In genomic region chr17:58324409-58325288, GRCh38 we compare ENCODE assay signal across 8 cellular contexts. TPM values are rescaled to one million over a fixed set of nuclear protein-coding genes. Genes with fewer than 3 reads are reported as not detected.
A peak's percentile ranks its signal among the peaks of the same experiment; 100 is the strongest.
DNase-seq lines count a peak whose midpoint lies in the region; ATAC-seq and TF ChIP-seq lines count a peak whose summit lies in the region.

No MANE protein-coding gene starts in this region.

- no peak; the same call in 1 of the 2 replicates for TF ChIP-seq CTCF in C4-2B (conservative IDR thresholded peaks at IDR 0.05)
- TF ChIP-seq CTCF in MM.1S (IDR thresholded peaks at IDR 0.05; ENCODE audit: low read length): no peak
- no peak for TF ChIP-seq CTCF in brain (conservative IDR thresholded peaks at IDR 0.05)
- TF ChIP-seq CTCF in testis (IDR thresholded peaks at IDR 0.05): no peak

- no peaks in the 10 kb centered on the region for H3K9me3 Mint-ChIP-seq in brain

- H3K27me3 ChIP-seq in MM.1S (replicated peaks; ENCODE audit: insufficient read depth, low read length) (0 out of 2 replicates have a peak, but pooled peaks cover 7% of the 10 kb centered on the region), testis (no peaks in the 10 kb centered on the region)

- peaks cover 14% of the 10 kb centered on the region for H3K36me3 Mint-ChIP-seq in brain

- H3K36me3 ChIP-seq in MM.1S (replicated peaks; ENCODE audit: insufficient read depth, low read length) (no peaks in the 10 kb centered on the region), testis (ENCODE audit: low read depth, missing control alignments) (no peaks in the 10 kb centered on the region)

- no peaks in the 10 kb centered on the region for H3K79me2 ChIP-seq in MM.1S (ENCODE audit: low read length)

- H4K20me1 ChIP-seq in MM.1S (ENCODE audit: insufficient read depth, low read length): no peaks in the 10 kb centered on the region

- peak overlapping the region in 4 of 5 experiments; percentile 21 to 96 (median 90) for H3K27ac Mint-ChIP-seq in brain

- H3K4me1 ChIP-seq in MM.1S (ENCODE audit: low read length) (peaks cover 23% of the 10 kb centered on the region), testis (peaks cover 8% of the 10 kb centered on the region)

- H3K4me3 ChIP-seq in MM.1S (ENCODE audit: low read length) (peak overlapping the region; percentile 25; the same call in 1 of the 2 replicates), testis (peak overlapping the region; percentile 46 to 65)

- H3K9me3 ChIP-seq in MM.1S (replicated peaks; ENCODE audit: insufficient read depth, low read length) (no peaks in the 10 kb centered on the region), testis (no peaks in the 10 kb centered on the region)

- H3K27me3 Mint-ChIP-seq in brain: peaks cover 7% of the 10 kb centered on the region

- DNase-seq in MM.1S: no peak
- DNase-seq in left kidney (ENCODE audit: low read depth, low spot score): peak; percentile 90
- DNase-seq in testis: no peak
- DNase-seq in dermis blood vessel endothelial cell: no peak
- no peak for DNase-seq in stimulated activated CD4-positive, alpha-beta T cell treated with anti-CD3 and anti-CD28 coated beads, Interleukin-4, amount 100 ng/mL, for 24 hours

- intact Hi-C loops in testis (cut with DNase I; ENCODE audit: low total_unique reads): no loop called here

- 5 to 11% methylated on average over 8 to 58 of the region's 66 CpGs for WGBS in testis, 2 donors

- H2AFZ ChIP-seq in MM.1S (ENCODE audit: low read length): no peak overlapping the region

- peak overlapping the region; percentile 79 to 85 (median 85) for H3K4me3 Mint-ChIP-seq in brain

- peak overlapping the region; percentile 37; the same call in 1 of the 2 replicates for H3K9ac ChIP-seq in MM.1S (ENCODE audit: low read length)

- H3K9me2 ChIP-seq in MM.1S (replicated peaks; ENCODE audit: insufficient read depth, low read length): no peaks in the 10 kb centered on the region

- peaks cover 58% of the 10 kb centered on the region for H3K4me1 Mint-ChIP-seq in brain

- peak overlapping the region; percentile 43; the same call in 1 of the 2 replicates for H3K4me2 ChIP-seq in MM.1S (ENCODE audit: low read depth, low read length)

- no peak for TF ChIP-seq POLR2A in testis (IDR thresholded peaks at IDR 0.05)

- H3F3A ChIP-seq in MM.1S (ENCODE audit: insufficient read depth, low read length): peaks cover 41% of the 10 kb centered on the region

- H3K27ac ChIP-seq in C4-2B: peak overlapping the region; percentile 81
- H3K27ac ChIP-seq in MM.1S (ENCODE audit: low read length): no peak overlapping the region
- no peak overlapping the region for H3K27ac ChIP-seq in testis

- no peak for ATAC-seq in GM18867 (IDR thresholded peaks at IDR 0.05; ENCODE audit: unreplicated experiment)

RNA-seq across cellular contexts. Expression of gene TSPOAP1, which starts 3.9 kb away (rescaled TPM):
- 28.0 TPM for polyA plus RNA-seq in brain (ENCODE audit: insufficient read depth, low read depth, low replicate concordance)
- total RNA-seq in testis: 10 to 100 TPM in 1 of 2 donors, 1 to 10 TPM in 1; 7.2 to 13.0 TPM
- 8.2 TPM for polyA plus RNA-seq in testis (ENCODE audit: insufficient read depth, low read depth, low replicate concordance)
- under 0.01 and 0.14 TPM in 2 replicates for total RNA-seq in dermis blood vessel endothelial cell

RNA-seq across cellular contexts. Expression of gene SUPT4H1, which starts 27.4 kb away (rescaled TPM):
- polyA plus RNA-seq in brain (ENCODE audit: insufficient read depth, low read depth, low replicate concordance) (111 TPM), testis (ENCODE audit: insufficient read depth, low read depth, low replicate concordance) (98.5 TPM)
- total RNA-seq in testis (10 to 100 TPM; 59.3 to 64.4 TPM), dermis blood vessel endothelial cell (39.0 and 53.6 TPM in 2 replicates)

RNA-seq across cellular contexts. Expression of gene MPO, which starts 43.9 kb away (rescaled TPM):
- polyA plus RNA-seq in brain (ENCODE audit: insufficient read depth, low read depth, low replicate concordance) (0.88 TPM), testis (ENCODE audit: insufficient read depth, low read depth, low replicate concordance) (0.87 TPM)
- total RNA-seq in testis (1 to 10 TPM in 1 of 2 donors, under 1 TPM in 1; 0.87 to 1.1 TPM), dermis blood vessel endothelial cell (not detected in 2 replicates)
